Comparison of ENCODE assay signal across 7 cellular contexts in the genomic region with DNA sequence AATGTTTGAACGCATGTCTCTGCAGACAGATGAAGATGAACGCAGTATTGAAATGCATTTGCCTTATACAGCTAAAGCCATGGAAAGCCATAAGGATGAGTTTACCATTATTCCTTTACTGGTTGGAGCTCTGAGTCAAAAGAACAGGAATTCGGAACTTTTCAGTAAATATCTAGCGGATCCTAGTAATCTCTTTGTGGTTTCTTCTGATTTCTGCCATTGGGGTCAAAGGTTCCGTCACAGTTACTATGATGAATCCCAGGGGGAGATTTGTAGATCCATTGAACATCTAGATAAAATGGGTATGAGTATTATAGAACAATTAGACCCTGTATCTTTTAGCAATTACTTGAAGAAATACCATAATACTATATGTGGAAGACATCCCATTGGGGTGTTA. TPM values are rescaled to one million over a fixed set of nuclear protein-coding genes. Genes with fewer than 3 reads are reported as not detected.
DNase-seq lines count a peak whose midpoint lies in the region; ATAC-seq and TF ChIP-seq lines count a peak whose summit lies in the region.
"Not testable (repeated sequence)": the region's sequence is repeated elsewhere in the genome, so short reads cannot be mapped to it uniquely, and the experiment has no call there.

No MANE protein-coding gene starts in this region.

- H3K27me3 Mint-ChIP-seq in T-helper 2 cell treated with Interferon-gamma antibody and Interleukin-4, amounts not matched to agents 5 μg/mL and 100 μg/mL, for 36 hours (ENCODE audit: low read depth); activated T-helper 17 cell treated with anti-CD3 and anti-CD28 coated beads, Interleukin-2, amount 50 U/mL, for 72 hours; chondrocyte (ENCODE audit: low read depth): not testable (repeated sequence)

- H3K9me3 Mint-ChIP-seq in T-helper 2 cell treated with Interferon-gamma antibody and Interleukin-4, amounts not matched to agents 5 μg/mL and 100 μg/mL, for 36 hours; activated T-helper 17 cell treated with anti-CD3 and anti-CD28 coated beads, Interleukin-2, amount 50 U/mL, for 72 hours; chondrocyte (ENCODE audit: low read depth): not testable (repeated sequence)

- H3K27ac ChIP-seq in DOHH2 (ENCODE audit: low read depth, low read length); KMS-11; iPS-20b (ENCODE audit: low read length): not testable (repeated sequence)

- H3F3A ChIP-seq in DOHH2 (ENCODE audit: control insufficient read depth, insufficient read depth), result not testable (repeated sequence)

- H2AFZ ChIP-seq in KMS-11 (ENCODE audit: low read depth), result peak overlapping the region; percentile 50; the same call in 1 of the 2 replicates
- H2AFZ ChIP-seq in neuron (ENCODE audit: low read depth, low read length), result not testable (repeated sequence)

- TF ChIP-seq CTCF in DOHH2 (IDR thresholded peaks at IDR 0.05; ENCODE audit: low read depth, low read length, poor library complexity, severe bottlenecking); KMS-11 (conservative IDR thresholded peaks at IDR 0.05; ENCODE audit: low read depth, low read length); chondrocyte (IDR thresholded peaks at IDR 0.05): not testable (repeated sequence)

- not testable (repeated sequence) for H3K9me3 ChIP-seq in DOHH2 (ENCODE audit: control insufficient read depth, insufficient read depth, low read length); iPS-20b (ENCODE audit: insufficient read depth, low read depth, low read length); neuron (ENCODE audit: low read length)

- H3K27ac Mint-ChIP-seq in T-helper 2 cell treated with Interferon-gamma antibody and Interleukin-4, amounts not matched to agents 5 μg/mL and 100 μg/mL, for 36 hours; chondrocyte (ENCODE audit: unreplicated experiment): not testable (repeated sequence)
- H3K27ac Mint-ChIP-seq in activated T-helper 17 cell treated with anti-CD3 and anti-CD28 coated beads, Interleukin-2, amount 50 U/mL, for 72 hours, result peak overlapping the region; percentile 84

- not testable (repeated sequence) for H3K9ac ChIP-seq in KMS-11
- H3K9ac ChIP-seq in iPS-20b (ENCODE audit: low read depth, low read length), result peak overlapping the region; percentile 53; the same call in 1 of the 2 replicates

- H3K79me2 ChIP-seq in DOHH2 (ENCODE audit: control insufficient read depth, low read length); KMS-11 (ENCODE audit: insufficient read depth, low read depth): not testable (repeated sequence)

- not testable (repeated sequence) for H3K36me3 Mint-ChIP-seq in T-helper 2 cell treated with Interferon-gamma antibody and Interleukin-4, amounts not matched to agents 5 μg/mL and 100 μg/mL, for 36 hours (ENCODE audit: low read depth); activated T-helper 17 cell treated with anti-CD3 and anti-CD28 coated beads, Interleukin-2, amount 50 U/mL, for 72 hours (ENCODE audit: low read depth); chondrocyte (ENCODE audit: low read depth)

- not testable (repeated sequence) for H4K20me1 ChIP-seq in DOHH2 (ENCODE audit: control insufficient read depth, insufficient read depth, low read depth, low read length); KMS-11 (ENCODE audit: insufficient read depth)

- H3K4me3 Mint-ChIP-seq in T-helper 2 cell treated with Interferon-gamma antibody and Interleukin-4, amounts not matched to agents 5 μg/mL and 100 μg/mL, for 36 hours, result peak overlapping the region; percentile 86
- H3K4me3 Mint-ChIP-seq in activated T-helper 17 cell treated with anti-CD3 and anti-CD28 coated beads, Interleukin-2, amount 50 U/mL, for 72 hours, result peak overlapping the region; percentile 90
- H3K4me3 Mint-ChIP-seq in chondrocyte (ENCODE audit: unreplicated experiment), result peak overlapping the region; percentile 77

- H3K4me1 Mint-ChIP-seq in T-helper 2 cell treated with Interferon-gamma antibody and Interleukin-4, amounts not matched to agents 5 μg/mL and 100 μg/mL, for 36 hours (ENCODE audit: low read depth), result peaks cover 22% of the 10 kb centered on the region
- H3K4me1 Mint-ChIP-seq in activated T-helper 17 cell treated with anti-CD3 and anti-CD28 coated beads, Interleukin-2, amount 50 U/mL, for 72 hours, result peaks cover 14% of the 10 kb centered on the region
- peaks cover 20% of the 10 kb centered on the region for H3K4me1 Mint-ChIP-seq in chondrocyte (ENCODE audit: low read depth)

- ATAC-seq in activated T-helper 17 cell treated with anti-CD3 and anti-CD28 coated beads, Interleukin-2, amount 50 U/mL, for 72 hours (replicated peaks), result not testable (repeated sequence)

- not testable (repeated sequence) for H3K36me3 ChIP-seq in DOHH2 (ENCODE audit: control insufficient read depth, low read length); KMS-11 (ENCODE audit: insufficient read depth); iPS-20b (ENCODE audit: insufficient read depth, low read depth, low read length); neuron (ENCODE audit: insufficient read depth, low read length)

- H3K27me3 ChIP-seq in DOHH2 (ENCODE audit: control insufficient read depth, low read length) (peaks cover 53% of the 10 kb centered on the region), iPS-20b (ENCODE audit: insufficient read depth, low read length) (peaks cover 48% of the 10 kb centered on the region), neuron (ENCODE audit: insufficient read depth, low read length) (peaks cover 43% of the 10 kb centered on the region)
- not testable (repeated sequence) for H3K27me3 ChIP-seq in KMS-11 (ENCODE audit: insufficient read depth, low read depth)

- not testable (repeated sequence) for DNase-seq in T-helper 2 cell treated with Interferon-gamma antibody and Interleukin-4, amounts not matched to agents 5 μg/mL and 100 μg/mL, for 36 hours (ENCODE audit: low spot score); chondrocyte (ENCODE audit: low spot score)

- H3K4me1 ChIP-seq in DOHH2 (ENCODE audit: control insufficient read depth, low read length) (peaks cover 18% of the 10 kb centered on the region), KMS-11 (ENCODE audit: low read depth, poor library complexity, severe bottlenecking) (peaks cover 26% of the 10 kb centered on the region)
- H3K4me1 ChIP-seq in iPS-20b (ENCODE audit: insufficient read depth, low read length); neuron (ENCODE audit: insufficient read depth, low read length): not testable (repeated sequence)

- H3K9me2 ChIP-seq in DOHH2 (replicated peaks; ENCODE audit: control insufficient read depth, low read length), result not testable (repeated sequence)

- H3K4me2 ChIP-seq in DOHH2 (ENCODE audit: low read length) (peak overlapping the region; percentile 49), KMS-11 (peak overlapping the region; percentile 72)

- H3K4me3 ChIP-seq in DOHH2 (ENCODE audit: low read length) (peak overlapping the region; percentile 45), iPS-20b (ENCODE audit: low read length) (peak overlapping the region; percentile 69), neuron (ENCODE audit: low read length) (peak overlapping the region; percentile 12)
- not testable (repeated sequence) for H3K4me3 ChIP-seq in KMS-11 (IDR thresholded peaks at IDR 0.05; ENCODE audit: insufficient read depth, low read depth, low read length)

RNA-seq across cellular contexts. Expression of a gene that starts 4.0 kb away (rescaled TPM):
- 10 to 100 TPM; 19.7 to 23.2 TPM for total RNA-seq in activated T-helper 17 cell treated with anti-CD3 and anti-CD28 coated beads, Interleukin-2, amount 50 U/mL, for 72 hours
- 3.4 to 7.4 TPM (median 3.5 TPM) in 3 replicates for total RNA-seq in chondrocyte

RNA-seq across cellular contexts. Expression of a gene that starts 25.8 kb away (rescaled TPM):
- 10 to 100 TPM; 13.5 to 13.6 TPM for total RNA-seq in activated T-helper 17 cell treated with anti-CD3 and anti-CD28 coated beads, Interleukin-2, amount 50 U/mL, for 72 hours
- total RNA-seq in chondrocyte, result 17.1 to 23.1 TPM (median 17.8 TPM) in 3 replicates
